ENCODE assay signal across 8 cellular contexts in the genomic region with DNA sequence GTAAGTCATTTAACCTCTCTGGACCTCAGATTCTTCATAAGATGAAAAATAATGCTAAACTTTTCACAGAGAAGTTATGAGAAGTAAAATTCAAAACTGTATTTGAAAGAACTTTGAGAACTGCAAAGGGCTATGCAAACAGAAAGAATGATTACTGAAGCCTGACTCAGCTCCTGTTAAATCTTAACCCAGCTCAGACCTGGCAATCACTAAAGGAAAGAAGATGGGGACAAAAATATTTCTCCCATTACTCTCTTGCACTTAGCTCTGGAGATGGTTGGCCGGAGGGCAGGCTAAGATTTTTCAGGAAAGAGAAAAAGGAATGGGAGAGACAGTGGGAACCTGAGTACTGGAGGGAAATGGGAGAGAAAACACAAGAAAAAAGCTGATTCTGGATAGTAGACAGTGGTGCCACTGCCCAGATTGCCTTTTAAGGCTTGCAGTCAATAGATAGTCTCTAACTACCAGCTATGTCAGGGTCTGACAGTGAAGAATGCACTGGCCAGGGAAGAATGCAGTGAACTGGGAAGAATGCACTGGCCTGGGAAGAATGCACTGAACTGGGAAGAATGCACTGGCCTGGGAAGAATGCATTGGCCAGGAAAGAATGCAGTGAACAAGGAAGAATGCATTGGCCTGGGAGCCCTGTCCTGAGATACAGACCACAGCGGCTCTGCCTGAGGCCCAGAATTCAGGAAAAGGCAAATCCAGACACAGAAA. TPM values are rescaled to one million over a fixed set of nuclear protein-coding genes. Genes with fewer than 3 reads are reported as not detected.
A peak's percentile ranks its signal among the peaks of the same experiment; 100 is the strongest.
DNase-seq lines count a peak whose midpoint lies in the region; ATAC-seq and TF ChIP-seq lines count a peak whose summit lies in the region.

No MANE protein-coding gene starts in this region.

- peak overlapping the region in 1 of 12 donors; percentile 79 for H3K27ac ChIP-seq in heart left ventricle

- TF ChIP-seq CTCF in epithelial cell of proximal tubule (conservative IDR thresholded peaks at IDR 0.05; ENCODE audit: low read depth, low read length) (no peak), GM20000 (IDR thresholded peaks at IDR 0.05; ENCODE audit: extremely low read depth, missing control alignments) (no peak), heart left ventricle (IDR thresholded peaks at IDR 0.05) (no peak), lower leg skin (IDR thresholded peaks at IDR 0.05) (no peak)

- WGBS in heart left ventricle, 4 donors, result 90 to 96% (median 94%) methylated on average over 2 of the region's 2 CpGs
- WGBS in lower leg skin, 2 donors, result 92 to 96% methylated on average over 2 of the region's 2 CpGs

- intact Hi-C loops in heart left ventricle (cut with DNase I), result no loop called here
- intact Hi-C loops in lower leg skin (cut with DNase I; ENCODE audit: low total_unique reads), result no loop called here

- no peak for DNase-seq in activated naive CD4-positive, alpha-beta T cell treated with anti-CD3 and anti-CD28 coated beads, Interleukin-2, amount 10 ng/mL, durations not matched to agents 7 days and 5 days
- DNase-seq in activated naive CD4-positive, alpha-beta T cell treated with anti-CD3 and anti-CD28 coated beads, Interleukin-2, amount 50 U/mL, for 16 hours, result no peak
- DNase-seq in HuH-7.5 (ENCODE audit: low spot score) (peak; percentile 20), epithelial cell of proximal tubule (ENCODE audit: low read depth) (peak; percentile 93), GM20000 (ENCODE audit: low spot score) (no peak), heart left ventricle (no peak), lower leg skin (ENCODE audit: low spot score in 2 of 2) (no peak)
- DNase-seq in stimulated activated naive CD8-positive, alpha-beta T cell treated with anti-CD3 and anti-CD28 coated beads, Interleukin-15, amount 100 ng/mL, for 72 hours, result no peak

- H3K4me1 Mint-ChIP-seq in activated naive CD4-positive, alpha-beta T cell treated with anti-CD3 and anti-CD28 coated beads, Interleukin-2, amount 10 ng/mL, durations not matched to agents 7 days and 5 days, result peaks cover 56% of the 10 kb centered on the region
- H3K4me1 Mint-ChIP-seq in stimulated activated naive CD8-positive, alpha-beta T cell treated with anti-CD3 and anti-CD28 coated beads, Interleukin-15, amount 100 ng/mL, for 72 hours, result peaks cover 64% of the 10 kb centered on the region

- H3K9me3 Mint-ChIP-seq in activated naive CD4-positive, alpha-beta T cell treated with anti-CD3 and anti-CD28 coated beads, Interleukin-2, amount 10 ng/mL, durations not matched to agents 7 days and 5 days, result no peaks in the 10 kb centered on the region
- peaks cover 0 to 5% of the 10 kb centered on the region in 2 donors for H3K9me3 Mint-ChIP-seq in stimulated activated naive CD8-positive, alpha-beta T cell treated with anti-CD3 and anti-CD28 coated beads, Interleukin-15, amount 100 ng/mL, for 72 hours

- no peaks in the 10 kb centered on the region for H3K27me3 ChIP-seq in heart left ventricle

- no peak overlapping the region for H3K4me3 Mint-ChIP-seq in activated naive CD4-positive, alpha-beta T cell treated with anti-CD3 and anti-CD28 coated beads, Interleukin-2, amount 10 ng/mL, durations not matched to agents 7 days and 5 days
- no peak overlapping the region for H3K4me3 Mint-ChIP-seq in stimulated activated naive CD8-positive, alpha-beta T cell treated with anti-CD3 and anti-CD28 coated beads, Interleukin-15, amount 100 ng/mL, for 72 hours

- peaks cover 16% of the 10 kb centered on the region for H3K36me3 Mint-ChIP-seq in activated naive CD4-positive, alpha-beta T cell treated with anti-CD3 and anti-CD28 coated beads, Interleukin-2, amount 10 ng/mL, durations not matched to agents 7 days and 5 days

- no peak for ATAC-seq in stimulated activated naive CD8-positive, alpha-beta T cell treated with anti-CD3 and anti-CD28 coated beads, Interleukin-15, amount 100 ng/mL, for 72 hours
- ATAC-seq in heart left ventricle, result no peak

- no peaks in the 10 kb centered on the region for H3K36me3 ChIP-seq in heart left ventricle

- H3K27ac Mint-ChIP-seq in activated naive CD4-positive, alpha-beta T cell treated with anti-CD3 and anti-CD28 coated beads, Interleukin-2, amount 10 ng/mL, durations not matched to agents 7 days and 5 days, result peak overlapping the region; percentile 98
- peak overlapping the region; percentile 71 to 88 for H3K27ac Mint-ChIP-seq in stimulated activated naive CD8-positive, alpha-beta T cell treated with anti-CD3 and anti-CD28 coated beads, Interleukin-15, amount 100 ng/mL, for 72 hours

- H3K4me3 ChIP-seq in epithelial cell of proximal tubule (ENCODE audit: low read depth, low read length) (no peak overlapping the region), heart left ventricle (no peak overlapping the region), lower leg skin (ENCODE audit: low read depth, poor library complexity, severe bottlenecking) (no peak overlapping the region)

- TF ChIP-seq POLR2A in heart left ventricle (IDR thresholded peaks at IDR 0.05), result no peak
- TF ChIP-seq POLR2A in lower leg skin (IDR thresholded peaks at IDR 0.05), result no peak

- CTCF ChIA-PET in activated naive CD4-positive, alpha-beta T cell treated with anti-CD3 and anti-CD28 coated beads, Interleukin-2, amount 10 ng/mL, durations not matched to agents 7 days and 5 days (lab: Charles Lee), result interaction anchor here (1.2 to 3.3 kb wide), 3 partner anchors 11 to 232 kb away, joined by 5 to 29 read pairs (median 6); no protein-coding TSS in a partner anchor

- no peaks in the 10 kb centered on the region for H3K27me3 Mint-ChIP-seq in activated naive CD4-positive, alpha-beta T cell treated with anti-CD3 and anti-CD28 coated beads, Interleukin-2, amount 10 ng/mL, durations not matched to agents 7 days and 5 days
- no peaks in the 10 kb centered on the region for H3K27me3 Mint-ChIP-seq in stimulated activated naive CD8-positive, alpha-beta T cell treated with anti-CD3 and anti-CD28 coated beads, Interleukin-15, amount 100 ng/mL, for 72 hours

- H3K9me3 ChIP-seq in heart left ventricle, result no peaks in the 10 kb centered on the region

- peaks cover 0 to 14% (median 0%) of the 10 kb centered on the region in 12 donors for H3K4me1 ChIP-seq in heart left ventricle

RNA-seq across cellular contexts. Expression of a gene that starts 25.2 kb away (rescaled TPM):
- total RNA-seq in epithelial cell of proximal tubule, result 58.8 and 92.1 TPM in 2 replicates
- 10 to 100 TPM in 2 of 9 donors, 1 to 10 TPM in 7; 6.7 to 49.3 (median 7.4) TPM for total RNA-seq in heart left ventricle
- polyA plus RNA-seq in heart left ventricle, result 1 to 10 TPM; 5.8 to 8.7 TPM
- total RNA-seq in lower leg skin, result 10 to 100 TPM; 20.6 to 48.6 (median 29.0) TPM

Comparison
In these comparisons a context has a peak if more than half of its experiments do, and no peak if none do; other contexts are left out.
1. DNase-seq: peak in HuH-7.5 (single experiment) and epithelial cell of proximal tubule (single experiment); none in activated naive CD4-positive, alpha-beta T cell treated with anti-CD3 and anti-CD28 coated beads, Interleukin-2, amount 10 ng/mL, durations not matched to agents 7 days and 5 days (single experiment), activated naive CD4-positive, alpha-beta T cell treated with anti-CD3 and anti-CD28 coated beads, Interleukin-2, amount 50 U/mL, for 16 hours (single experiment), stimulated activated naive CD8-positive, alpha-beta T cell treated with anti-CD3 and anti-CD28 coated beads, Interleukin-15, amount 100 ng/mL, for 72 hours (0 of 2), GM20000 (single experiment), heart left ventricle (0 of 5) and lower leg skin (0 of 2).